Comparison of ENCODE assay signal across 14 cellular contexts in the genomic region with DNA sequence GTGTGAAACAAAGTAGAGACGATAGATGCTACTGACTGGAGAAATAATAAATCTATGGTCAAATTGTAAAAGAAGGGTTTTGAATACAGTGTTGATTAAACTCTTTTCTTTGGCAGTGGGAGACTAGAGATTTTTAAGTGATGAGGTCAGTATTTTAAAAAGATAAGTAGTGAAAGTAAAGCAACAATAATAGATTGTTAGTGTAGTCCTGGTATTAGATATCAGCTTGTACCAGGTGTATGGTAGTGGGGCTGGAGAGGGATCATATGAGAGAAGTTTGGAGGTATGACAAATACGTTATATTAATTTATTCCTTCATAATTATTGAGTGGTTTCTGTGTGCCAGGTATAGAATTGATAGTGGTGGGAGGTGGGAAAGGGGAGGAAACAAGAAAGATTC.
DNase-seq lines count a peak whose midpoint lies in the region; ATAC-seq lines count a peak whose summit lies in the region.
"Had no signal": no experiment of that assay in that cellular context is flagged by ENCODE, and none has a peak within 500 bp of the region (broad histone marks: within the 10 kb centered on the region; RNA-seq: fewer than 3 reads in every experiment).

No MANE protein-coding gene starts in this region.

- peaks cover 39% of the 10 kb centered on the region for H3K4me1 Mint-ChIP-seq in dendritic cell treated with granulocyte-macrophage colony-stimulating factor and Interleukin-4, amounts not matched to agents 40 ng/mL and 50 ng/mL, for 4 days (ENCODE audit: low read depth)

- intact Hi-C loops in dendritic cell treated with granulocyte-macrophage colony-stimulating factor and Interleukin-4, amounts not matched to agents 40 ng/mL and 50 ng/mL, for 4 days (cut with micrococcal nuclease) = no loop called here

- ATAC-seq in GM18502 (IDR thresholded peaks at IDR 0.05; ENCODE audit: poor library complexity, unreplicated experiment) (peak; percentile 31), GM21367 (IDR thresholded peaks at IDR 0.05; ENCODE audit: unreplicated experiment) (peak; percentile 29), HG03175 (IDR thresholded peaks at IDR 0.05; ENCODE audit: unreplicated experiment) (peak; percentile 40)
- ATAC-seq: stimulated activated effector memory CD8-positive, alpha-beta T cell treated with anti-CD3 and anti-CD28 coated beads, Interleukin-12 subunit alpha, Interleukin-12 subunit beta, amount 100 ng/mL, for 72 hours had no signal

- peaks cover 78% of the 10 kb centered on the region for H3K36me3 Mint-ChIP-seq in dendritic cell treated with granulocyte-macrophage colony-stimulating factor and Interleukin-4, amounts not matched to agents 40 ng/mL and 50 ng/mL, for 4 days (ENCODE audit: low read depth)

- DNase-seq in NCI-H2196 (lab: John Stamatoyannopoulos, UW; ENCODE audit: unreplicated experiment) (no peak), kidney glomerular epithelial cell (lab: John Stamatoyannopoulos, UW) (no peak), NCI-H2227 (lab: John Stamatoyannopoulos, UW; ENCODE audit: unreplicated experiment) (no peak)
- DNase-seq: activated naive CD4-positive, alpha-beta T cell; immature natural killer cell; sigmoid colon; SJCRH30; stimulated activated CD4-positive, alpha-beta T cell treated with anti-CD3 and anti-CD28 coated beads, Interleukin-4, amount 100 ng/mL, for 4 hours; uterus had no signal

- no peaks in the 10 kb centered on the region for H3K27me3 Mint-ChIP-seq in dendritic cell treated with granulocyte-macrophage colony-stimulating factor and Interleukin-4, amounts not matched to agents 40 ng/mL and 50 ng/mL, for 4 days

- H3K4me3 Mint-ChIP-seq in dendritic cell treated with granulocyte-macrophage colony-stimulating factor and Interleukin-4, amounts not matched to agents 40 ng/mL and 50 ng/mL, for 4 days = peak overlapping the region; percentile 23
- H3K4me3 Mint-ChIP-seq: immature natural killer cell; stimulated activated effector memory CD8-positive, alpha-beta T cell treated with anti-CD3 and anti-CD28 coated beads, Interleukin-12 subunit alpha, Interleukin-12 subunit beta, amount 100 ng/mL, for 72 hours had no signal

- H3K27ac Mint-ChIP-seq in dendritic cell treated with granulocyte-macrophage colony-stimulating factor and Interleukin-4, amounts not matched to agents 40 ng/mL and 50 ng/mL, for 4 days = peak overlapping the region; percentile 87
- H3K27ac Mint-ChIP-seq: immature natural killer cell; stimulated activated effector memory CD8-positive, alpha-beta T cell treated with anti-CD3 and anti-CD28 coated beads, Interleukin-12 subunit alpha, Interleukin-12 subunit beta, amount 100 ng/mL, for 72 hours had no signal

- H3K9me3 Mint-ChIP-seq in dendritic cell treated with granulocyte-macrophage colony-stimulating factor and Interleukin-4, amounts not matched to agents 40 ng/mL and 50 ng/mL, for 4 days = peaks cover 60% of the 10 kb centered on the region
